Comparison of ENCODE assay signal across 8 cellular contexts in the genomic region with DNA sequence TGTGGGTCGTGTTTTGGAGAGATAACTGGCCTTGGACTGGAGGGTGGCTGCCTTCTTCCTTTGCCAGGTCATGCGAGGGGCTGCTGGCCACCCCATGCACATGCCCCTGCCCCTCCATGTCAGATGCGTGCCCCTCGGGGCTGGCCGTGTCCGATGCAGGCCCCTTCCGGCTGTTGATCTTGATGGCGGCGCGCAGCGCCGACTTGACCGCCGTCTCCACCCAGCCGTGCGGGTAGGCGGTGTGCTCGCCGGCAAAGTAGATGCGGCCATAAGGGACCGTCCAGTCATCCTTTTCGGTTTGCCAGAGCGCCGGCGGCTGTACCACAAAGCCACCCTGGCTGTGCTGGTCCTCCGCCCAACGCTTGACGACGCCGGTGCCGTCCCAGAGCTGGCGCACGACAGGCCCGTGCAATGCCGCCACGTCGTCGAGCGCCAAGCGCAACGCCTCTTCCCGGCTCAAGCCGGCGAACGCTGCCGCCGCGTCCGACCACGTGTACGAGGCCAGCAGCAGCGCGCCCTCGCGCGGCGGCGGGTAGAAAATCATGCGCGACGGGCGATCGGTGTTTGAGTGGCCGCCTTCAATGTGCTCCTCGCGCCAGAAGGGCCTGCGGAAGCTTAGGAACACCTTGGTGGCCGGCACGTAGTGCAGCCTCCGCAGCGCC. TPM values are rescaled to one million over a fixed set of nuclear protein-coding genes. Genes with fewer than 3 reads are reported as not detected.
DNase-seq lines count a peak whose midpoint lies in the region; ATAC-seq and TF ChIP-seq lines count a peak whose summit lies in the region.

No MANE protein-coding gene starts in this region.

- CTCF ChIA-PET in AG04450 (lab: Charles Lee): interaction anchor here (1.2 kb wide), 1 partner anchor 10 kb away, joined by 6 read pairs; no protein-coding TSS in a partner anchor
- CTCF ChIA-PET in activated CD4-positive, alpha-beta T cell treated with anti-CD3 and anti-CD28 coated beads, Interleukin-2, amount 10 ng/mL, durations not matched to agents 7 days and 5 days (lab: Charles Lee): interaction anchor here (0.7 to 2.5 kb wide), 9 partner anchors 12 to 94 kb away, joined by 3 to 11 read pairs (median 4); a partner anchor contains a TSS

- H3K4me3 ChIP-seq in AG04450 (ENCODE audit: low read depth, low read length): peak overlapping the region; percentile 17; the same call in 1 of the 2 replicates
- H3K4me3 ChIP-seq in dorsolateral prefrontal cortex: peak overlapping the region in 55 of 59 donors; percentile 2 to 58 (median 37)
- no peak overlapping the region for H3K4me3 ChIP-seq in lung

- DNase-seq in AG04450 (ENCODE audit: low read depth, low spot score) (no peak), dorsolateral prefrontal cortex (peak in 9 of 10 donors; percentile 47 to 79 (median 63)), lung (ENCODE audit: low spot score) (peak; percentile 73), DMS114 treated with DMSO at 0.1 percent for 48 hours (lab: John Stamatoyannopoulos, UW; ENCODE audit: unreplicated experiment) (no peak)
- DNase-seq in activated CD4-positive, alpha-beta T cell treated with anti-CD3 and anti-CD28 coated beads, Interleukin-2, amount 10 ng/mL, durations not matched to agents 7 days and 5 days: peak; percentile 78
- peak; percentile 55 for DNase-seq in stimulated activated CD8-positive, alpha-beta memory T cell treated with anti-CD3 and anti-CD28 coated beads, Interleukin-12 subunit alpha, Interleukin-12 subunit beta, amount 100 ng/mL, for 1 hour (ENCODE audit: low read depth)

- H3K36me3 Mint-ChIP-seq in activated CD4-positive, alpha-beta T cell treated with anti-CD3 and anti-CD28 coated beads, Interleukin-2, amount 10 ng/mL, durations not matched to agents 7 days and 5 days (ENCODE audit: low read depth): peaks cover 5% of the 10 kb centered on the region

- POLR2A ChIA-PET in AG04450 (lab: Yijun Ruan, JAX): interaction anchor here (0.5 kb wide), 1 partner anchor 25 kb away, joined by 5 read pairs; no protein-coding TSS in a partner anchor
- POLR2A ChIA-PET in activated CD4-positive, alpha-beta T cell treated with anti-CD3 and anti-CD28 coated beads, Interleukin-2, amount 10 ng/mL, durations not matched to agents 7 days and 5 days (lab: Charles Lee): no interaction called here

- H3K27ac Mint-ChIP-seq in activated CD4-positive, alpha-beta T cell treated with anti-CD3 and anti-CD28 coated beads, Interleukin-2, amount 10 ng/mL, durations not matched to agents 7 days and 5 days: peak overlapping the region; percentile 41

- H3K9me3 ChIP-seq in AG04450 (ENCODE audit: control insufficient read depth, insufficient read depth, low read length): peaks cover 9% of the 10 kb centered on the region; the same call in 1 of the 2 replicates
- no peaks in the 10 kb centered on the region for H3K9me3 ChIP-seq in lung (ENCODE audit: control insufficient read depth in 2 of 2, insufficient read depth in 1 of 2, low read length in 1 of 2)

- TF ChIP-seq CTCF in AG04450 (IDR thresholded peaks at IDR 0.05; ENCODE audit: low read depth, low read length): peak; percentile 59
- TF ChIP-seq CTCF in dorsolateral prefrontal cortex (IDR thresholded peaks at IDR 0.05 in 54 of 56, conservative IDR thresholded peaks at IDR 0.05 in 2 of 56; ENCODE audit: low read depth in 1 of 56, partially characterized antibody in 56 of 56): peak; percentile 48 to 84 (median 74)
- TF ChIP-seq CTCF in lung (IDR thresholded peaks at IDR 0.05; ENCODE audit: control extremely low read depth, extremely low read depth): peak; percentile 79

- H3K4me1 ChIP-seq in lung (ENCODE audit: control insufficient read depth in 2 of 2, insufficient read depth in 2 of 2, low read length in 2 of 2): peaks cover 0 to 11% of the 10 kb centered on the region in 2 donors

- peaks cover 0 to 9% of the 10 kb centered on the region in 2 donors for H3K36me3 ChIP-seq in lung (ENCODE audit: control insufficient read depth in 2 of 2, insufficient read depth in 2 of 2, low read length in 2 of 2)

- WGBS in lung, 2 donors: 20 to 25% methylated on average over 70 to 71 of the region's 71 CpGs

- H3K4me3 Mint-ChIP-seq in activated CD4-positive, alpha-beta T cell treated with anti-CD3 and anti-CD28 coated beads, Interleukin-2, amount 10 ng/mL, durations not matched to agents 7 days and 5 days: peak overlapping the region; percentile 66

- intact Hi-C loops in dorsolateral prefrontal cortex (cut with DNase I): no loop called here

- H3K27me3 ChIP-seq in AG04450 (ENCODE audit: control insufficient read depth, insufficient read depth, low read length) (no peaks in the 10 kb centered on the region), dorsolateral prefrontal cortex (peaks cover 0 to 5% (median 0%) of the 10 kb centered on the region in 45 donors), lung (ENCODE audit: control insufficient read depth, insufficient read depth) (no peaks in the 10 kb centered on the region)

- H3K9me3 Mint-ChIP-seq in activated CD4-positive, alpha-beta T cell treated with anti-CD3 and anti-CD28 coated beads, Interleukin-2, amount 10 ng/mL, durations not matched to agents 7 days and 5 days: no peaks in the 10 kb centered on the region

- peaks cover 13% of the 10 kb centered on the region for H3K4me1 Mint-ChIP-seq in activated CD4-positive, alpha-beta T cell treated with anti-CD3 and anti-CD28 coated beads, Interleukin-2, amount 10 ng/mL, durations not matched to agents 7 days and 5 days

- peak; percentile 34 for ATAC-seq in HG03342 (IDR thresholded peaks at IDR 0.05; ENCODE audit: unreplicated experiment)
- peak; percentile 61 for ATAC-seq in lung (ENCODE audit: insufficient read depth, low FRiP score)
- ATAC-seq in HG02885 (IDR thresholded peaks at IDR 0.05; ENCODE audit: poor library complexity, unreplicated experiment): no peak

- H3K27me3 Mint-ChIP-seq in activated CD4-positive, alpha-beta T cell treated with anti-CD3 and anti-CD28 coated beads, Interleukin-2, amount 10 ng/mL, durations not matched to agents 7 days and 5 days: peaks cover 3% of the 10 kb centered on the region

- no peak overlapping the region for H3K27ac ChIP-seq in AG04450 (ENCODE audit: low read depth, low read length)
- H3K27ac ChIP-seq in dorsolateral prefrontal cortex: peak overlapping the region in 1 of 59 donors; percentile 27
- no peak overlapping the region for H3K27ac ChIP-seq in lung (ENCODE audit: low read depth in 1 of 2, low read length in 1 of 2)

RNA-seq across cellular contexts. Expression of a gene that starts 6.9 kb away (rescaled TPM):
- polyA plus RNA-seq in AG04450 (2011; rRNA removed) (0.30 and 0.92 TPM in 2 replicates), lung (10 to 100 TPM in 1 of 2 donors, 1 to 10 TPM in 1; 3.8 to 21.2 TPM)
- 0.30 and 1.1 TPM in 2 replicates for polyA minus RNA-seq in AG04450 (2011; rRNA and poly(A)+ RNA removed)
- total RNA-seq in activated CD4-positive, alpha-beta T cell treated with anti-CD3 and anti-CD28 coated beads, Interleukin-2, amount 10 ng/mL, durations not matched to agents 7 days and 5 days: 1 to 10 TPM; 3.7 to 4.2 TPM
- total RNA-seq in dorsolateral prefrontal cortex (1 to 10 TPM in 52 of 120 experiments, under 1 TPM in 57, not detected in 11; 0.23 to 6.1 (median 0.96) TPM), lung (1 to 10 TPM; 3.6 to 3.7 TPM)

RNA-seq across cellular contexts. Expression of a gene that starts 12.3 kb away (rescaled TPM):
- 15.6 and 23.0 TPM in 2 replicates for polyA plus RNA-seq in AG04450 (2011; rRNA removed)
- polyA minus RNA-seq in AG04450 (2011; rRNA and poly(A)+ RNA removed): 24.6 and 29.6 TPM in 2 replicates
- 10 to 100 TPM; 33.2 to 33.8 TPM for total RNA-seq in activated CD4-positive, alpha-beta T cell treated with anti-CD3 and anti-CD28 coated beads, Interleukin-2, amount 10 ng/mL, durations not matched to agents 7 days and 5 days
- total RNA-seq in dorsolateral prefrontal cortex: 100 to 1,000 TPM in 14 of 120 experiments, 10 to 100 TPM in 106; 61.4 to 116 (median 85.9) TPM
- 10 to 100 TPM; 23.3 to 52.9 TPM for total RNA-seq in lung
- polyA plus RNA-seq in lung: 10 to 100 TPM; 27.6 to 37.1 TPM

RNA-seq across cellular contexts. Expression of a gene that starts 12.7 kb away (rescaled TPM):
- 27.5 and 33.1 TPM in 2 replicates for polyA plus RNA-seq in AG04450 (2011; rRNA removed)
- 20.7 and 22.4 TPM in 2 replicates for polyA minus RNA-seq in AG04450 (2011; rRNA and poly(A)+ RNA removed)
- total RNA-seq in activated CD4-positive, alpha-beta T cell treated with anti-CD3 and anti-CD28 coated beads, Interleukin-2, amount 10 ng/mL, durations not matched to agents 7 days and 5 days: 10 to 100 TPM; 17.5 to 18.9 TPM
- total RNA-seq in dorsolateral prefrontal cortex: 10 to 100 TPM; 19.9 to 42.2 (median 27.8) TPM
- 10 to 100 TPM in 1 of 2 donors, 1 to 10 TPM in 1; 6.7 to 39.5 TPM for total RNA-seq in lung
- polyA plus RNA-seq in lung: 10 to 100 TPM; 32.2 to 46.4 TPM

RNA-seq across cellular contexts. Expression of a gene that starts 22.4 kb away (rescaled TPM):
- polyA plus RNA-seq in AG04450 (2011; rRNA removed) (13.0 and 13.1 TPM in 2 replicates), lung (10 to 100 TPM; 53.3 to 75.1 TPM)
- 12.2 and 17.3 TPM in 2 replicates for polyA minus RNA-seq in AG04450 (2011; rRNA and poly(A)+ RNA removed)
- 100 to 1,000 TPM; 105 to 131 TPM for total RNA-seq in activated CD4-positive, alpha-beta T cell treated with anti-CD3 and anti-CD28 coated beads, Interleukin-2, amount 10 ng/mL, durations not matched to agents 7 days and 5 days
- total RNA-seq in dorsolateral prefrontal cortex (10 to 100 TPM; 26.3 to 92.5 (median 46.7) TPM), lung (100 to 1,000 TPM in 1 of 2 donors, 10 to 100 TPM in 1; 44.7 to 120 TPM)

RNA-seq across cellular contexts. Expression of a gene that starts 38.9 kb away (rescaled TPM):
- 37.6 and 58.5 TPM in 2 replicates for polyA plus RNA-seq in AG04450 (2011; rRNA removed)
- polyA minus RNA-seq in AG04450 (2011; rRNA and poly(A)+ RNA removed): 69.9 and 97.7 TPM in 2 replicates
- total RNA-seq in activated CD4-positive, alpha-beta T cell treated with anti-CD3 and anti-CD28 coated beads, Interleukin-2, amount 10 ng/mL, durations not matched to agents 7 days and 5 days: 10 to 100 TPM; 60.7 to 76.8 TPM
- 100 to 1,000 TPM; 186 to 437 (median 239) TPM for total RNA-seq in dorsolateral prefrontal cortex
- 100 to 1,000 TPM in 1 of 2 donors, 10 to 100 TPM in 1; 77.4 to 115 TPM for total RNA-seq in lung
- polyA plus RNA-seq in lung: 100 to 1,000 TPM in 1 of 2 donors, 10 to 100 TPM in 1; 62.9 to 101 TPM

Comparison
In these comparisons a context has a peak if more than half of its experiments do, and no peak if none do; other contexts are left out.
1. DNase-seq: peak in activated CD4-positive, alpha-beta T cell treated with anti-CD3 and anti-CD28 coated beads, Interleukin-2, amount 10 ng/mL, durations not matched to agents 7 days and 5 days (single experiment), dorsolateral prefrontal cortex (9 of 10), lung (single experiment) and stimulated activated CD8-positive, alpha-beta memory T cell treated with anti-CD3 and anti-CD28 coated beads, Interleukin-12 subunit alpha, Interleukin-12 subunit beta, amount 100 ng/mL, for 1 hour (single experiment); none in AG04450 (single experiment) and DMS114 treated with DMSO at 0.1 percent for 48 hours (single experiment).
2. Peak in every context shown above with its lines, with median percentiles within 50 percentile points of each other: CTCF ChIP-seq.